In genomic region chr14:71764701-71765347, GRCh38 we compare ENCODE assay signal across 13 cellular contexts.
A peak's percentile ranks its signal among the peaks of the same experiment; 100 is the strongest.
DNase-seq lines count a peak whose midpoint lies in the region; ATAC-seq, FAIRE-seq and TF ChIP-seq lines count a peak whose summit lies in the region.
"Had no signal": no experiment of that assay in that cellular context is flagged by ENCODE, and none has a peak within 500 bp of the region (broad histone marks: within the 10 kb centered on the region; RNA-seq: fewer than 3 reads in every experiment).

No MANE protein-coding gene starts in this region.

- H3K36me3 ChIP-seq in HEK293 (ENCODE audit: control insufficient read depth in 2 of 2, insufficient read depth in 1 of 2, low read length in 2 of 2), result no peaks in the 10 kb centered on the region
- no peaks in the 10 kb centered on the region for H3K36me3 ChIP-seq in astrocyte (ENCODE audit: insufficient read depth, low read length)
- H3K36me3 ChIP-seq in kidney (ENCODE audit: control insufficient read depth in 1 of 2, insufficient read depth in 2 of 2, low read length in 2 of 2), result no peaks in the 10 kb centered on the region
- H3K36me3 ChIP-seq: MG63 had no signal

- DNase-seq in A549 (ENCODE audit: low read depth in 1 of 2, low spot score in 1 of 2) (no peak), astrocyte (ENCODE audit: low read depth) (no peak), kidney (no peak), DMS 273 treated with DMSO at 0.1 percent for 48 hours (lab: John Stamatoyannopoulos, UW) (no peak), ecto neural progenitor cell (ENCODE audit: low spot score) (no peak)
- DNase-seq: activated naive CD8-positive, alpha-beta T cell treated with anti-CD3 and anti-CD28 coated beads, Interleukin-2, amount 50 U/mL, for 24 hours; left cardiac atrium; MG63; SHP77 treated with DMSO at 0.1 percent for 48 hours had no signal

- FAIRE-seq in A549 (lab: Jason Lieb, UNC) (no peak), astrocyte (lab: Jason Lieb, UNC) (no peak), kidney (lab: Jason Lieb, UNC) (no peak)

- no peaks in the 10 kb centered on the region for H3K27me3 ChIP-seq in astrocyte (ENCODE audit: insufficient read depth, low read length)
- H3K27me3 ChIP-seq: MG63 had no signal

- intact Hi-C loops in kidney (cut with DNase I), result no loop called here

- TF ChIP-seq CTCF in A549 (IDR thresholded peaks at IDR 0.05) (no peak), HEK293 (tag by site-specific recombination; IDR thresholded peaks at IDR 0.05) (no peak), astrocyte (IDR thresholded peaks at IDR 0.05; ENCODE audit: insufficient read depth, low read depth, low read length) (no peak), kidney (IDR thresholded peaks at IDR 0.05; ENCODE audit: borderline replicate concordance, extremely low read depth, insufficient read depth) (no peak)

- TF ChIP-seq EP300 in A549 (IDR thresholded peaks at IDR 0.05), result no peak

- WGBS in A549 (ENCODE audit: missing lambda C conversion rate), result 5% methylated on average over 8 of the region's 9 CpGs

- no peak overlapping the region for H2AFZ ChIP-seq in astrocyte (ENCODE audit: low read depth, low read length)

- no peaks in the 10 kb centered on the region for H3K79me2 ChIP-seq in astrocyte (ENCODE audit: insufficient read depth, low read length)

- H3K4me1 ChIP-seq in A549 (no peaks in the 10 kb centered on the region), HEK293 (ENCODE audit: control insufficient read depth, insufficient read depth, low read length) (no peaks in the 10 kb centered on the region), astrocyte (ENCODE audit: insufficient read depth, low read length) (no peaks in the 10 kb centered on the region), kidney (ENCODE audit: control insufficient read depth in 1 of 2, insufficient read depth in 1 of 2, low read depth in 1 of 2, low read length in 2 of 2) (no peaks in the 10 kb centered on the region)

- H3K9me3 ChIP-seq in A549 (peaks cover 7% of the 10 kb centered on the region; the same call in 1 of the 3 replicates), HEK293 (ENCODE audit: control insufficient read depth, insufficient read depth, low read depth, low read length) (no peaks in the 10 kb centered on the region), astrocyte (ENCODE audit: insufficient read depth, low read depth, low read length) (no peaks in the 10 kb centered on the region), kidney (ENCODE audit: control insufficient read depth in 1 of 2, low read length in 2 of 2) (peaks cover 0 to 7% of the 10 kb centered on the region in 2 donors)
- H3K9me3 ChIP-seq: MG63 had no signal

- no peaks in the 10 kb centered on the region for H4K20me1 ChIP-seq in astrocyte (ENCODE audit: insufficient read depth, low read length)

- H3K9me3 Mint-ChIP-seq in astrocyte (ENCODE audit: unreplicated experiment), result peaks cover 3% of the 10 kb centered on the region
- H3K9me3 Mint-ChIP-seq: activated naive CD8-positive, alpha-beta T cell treated with anti-CD3 and anti-CD28 coated beads, Interleukin-2, amount 50 U/mL, for 24 hours; central memory CD8-positive, alpha-beta T cell had no signal

- H3K27me3 Mint-ChIP-seq in astrocyte (ENCODE audit: low read depth, unreplicated experiment), result no peaks in the 10 kb centered on the region

- H3K4me2 ChIP-seq in A549 (peak overlapping the region; percentile 52), astrocyte (ENCODE audit: low read length) (peak overlapping the region; percentile 25)

- POLR2A ChIA-PET in A549 (lab: Yijun Ruan, JAX), result no interaction called here
- POLR2A ChIA-PET in HEK293 (lab: Yijun Ruan, JAX), result no interaction called here

- no peak for TF ChIP-seq RAD21 in A549 (conservative IDR thresholded peaks at IDR 0.05 in 1 of 2, IDR thresholded peaks at IDR 0.05 in 1 of 2)

- no peak for ATAC-seq in A549
- ATAC-seq in HG03159 (IDR thresholded peaks at IDR 0.05; ENCODE audit: unreplicated experiment), result no peak
- ATAC-seq in HG03469 (IDR thresholded peaks at IDR 0.05; ENCODE audit: unreplicated experiment), result no peak
- ATAC-seq: activated naive CD8-positive, alpha-beta T cell treated with anti-CD3 and anti-CD28 coated beads, Interleukin-2, amount 50 U/mL, for 24 hours; left cardiac atrium had no signal

- H3K36me3 Mint-ChIP-seq in astrocyte (ENCODE audit: low read depth, unreplicated experiment), result no peaks in the 10 kb centered on the region

- no peak overlapping the region for H3K27ac ChIP-seq in A549
- no peak overlapping the region for H3K27ac ChIP-seq in HEK293 (ENCODE audit: extremely low read depth, low read depth, low read length)
- no peak overlapping the region for H3K27ac ChIP-seq in astrocyte (ENCODE audit: low read depth, low read length)
- no peak overlapping the region for H3K27ac ChIP-seq in kidney (ENCODE audit: low read depth in 2 of 2, low read length in 2 of 2)

- H3K4me3 Mint-ChIP-seq in astrocyte (ENCODE audit: unreplicated experiment), result no peak overlapping the region
- H3K4me3 Mint-ChIP-seq: activated naive CD8-positive, alpha-beta T cell treated with anti-CD3 and anti-CD28 coated beads, Interleukin-2, amount 50 U/mL, for 24 hours; central memory CD8-positive, alpha-beta T cell had no signal

- no peak overlapping the region for H3K4me3 ChIP-seq in A549
- no peak overlapping the region for H3K4me3 ChIP-seq in HEK293 (ENCODE audit: low read depth, low read length)
- no peak overlapping the region for H3K4me3 ChIP-seq in astrocyte (ENCODE audit: insufficient read depth, low read depth, low read length)
- peak overlapping the region; percentile 32 to 51 for H3K4me3 ChIP-seq in kidney (ENCODE audit: low read length in 2 of 2)
- H3K4me3 ChIP-seq: MG63 had no signal

- no peak for TF ChIP-seq POLR2A in A549 (IDR thresholded peaks at IDR 0.05; ENCODE audit: low read length)

- no peak overlapping the region for H3K9ac ChIP-seq in astrocyte (ENCODE audit: low read length)
- no peak overlapping the region for H3K9ac ChIP-seq in kidney (ENCODE audit: low read length in 2 of 2)

- H3K4me1 Mint-ChIP-seq in astrocyte (ENCODE audit: low read depth, unreplicated experiment), result no peaks in the 10 kb centered on the region
- H3K4me1 Mint-ChIP-seq: activated naive CD8-positive, alpha-beta T cell treated with anti-CD3 and anti-CD28 coated beads, Interleukin-2, amount 50 U/mL, for 24 hours; central memory CD8-positive, alpha-beta T cell had no signal

- H3K27ac Mint-ChIP-seq in astrocyte (ENCODE audit: unreplicated experiment), result no peak overlapping the region
- H3K27ac Mint-ChIP-seq: activated naive CD8-positive, alpha-beta T cell treated with anti-CD3 and anti-CD28 coated beads, Interleukin-2, amount 50 U/mL, for 24 hours had no signal

- CTCF ChIA-PET in A549 (lab: Yijun Ruan, JAX) (interaction anchor here (3.3 kb wide), 1 partner anchor 12 kb away, joined by 17 read pairs; no protein-coding TSS in a partner anchor), HEK293 (lab: Yijun Ruan, JAX) (interaction anchor here (0.7 to 0.9 kb wide), 2 partner anchors 12 to 90 kb away, joined by 3 read pairs; no protein-coding TSS in a partner anchor)

TF ChIP-seq in A549, 52 proteins besides CTCF, POLR2A, EP300 and RAD21 (continues in another document):
- TF ChIP-seq RCOR1 (IDR thresholded peaks at IDR 0.05; ENCODE audit: low read depth, low read length), result no peak
- no peak for TF ChIP-seq EHMT2 (IDR thresholded peaks at IDR 0.05; ENCODE audit: low read depth)
- no peak for TF ChIP-seq MAX (IDR thresholded peaks at IDR 0.05)
- TF ChIP-seq FOSB (CRISPR knock-in tag; IDR thresholded peaks at IDR 0.05), result no peak
- TF ChIP-seq ZSCAN20 (CRISPR knock-in tag; IDR thresholded peaks at IDR 0.05), result no peak
- no peak for TF ChIP-seq ZC3H11A (IDR thresholded peaks at IDR 0.05)
- no peak for TF ChIP-seq FOSL2 (IDR thresholded peaks at IDR 0.05)
- no peak for TF ChIP-seq FOSL2 (CRISPR knock-in tag; IDR thresholded peaks at IDR 0.05)
- TF ChIP-seq ELK1 (IDR thresholded peaks at IDR 0.05; ENCODE audit: low read depth, low read length), result no peak
- TF ChIP-seq HDAC2 (IDR thresholded peaks at IDR 0.05), result no peak
- TF ChIP-seq BHLHE40 (IDR thresholded peaks at IDR 0.05; ENCODE audit: low read depth, low read length), result no peak

TF ChIP-seq in HEK293, 187 proteins besides CTCF, POLR2A, EP300 and RAD21:
- peak; percentile 33; the same call in 1 of the 2 replicates for TF ChIP-seq FEZF1 (tag by site-specific recombination; IDR thresholded peaks at IDR 0.05)
- no peak for TF ChIP-seq ZNF48 (tag by site-specific recombination; IDR thresholded peaks at IDR 0.05)
- TF ChIP-seq ZNF664 (tag by site-specific recombination; IDR thresholded peaks at IDR 0.05), result no peak
- no peak for TF ChIP-seq KLF17 (tag by site-specific recombination; IDR thresholded peaks at IDR 0.05)

Comparison
In these comparisons a context has a peak if more than half of its experiments do, and no peak if none do; other contexts are left out.
1. H3K4me3 ChIP-seq: peak in kidney (2 of 2); none in A549 (single experiment), HEK293 (single experiment) and astrocyte (single experiment).